ENCODE assay signal across 9 cellular contexts in the genomic region with DNA sequence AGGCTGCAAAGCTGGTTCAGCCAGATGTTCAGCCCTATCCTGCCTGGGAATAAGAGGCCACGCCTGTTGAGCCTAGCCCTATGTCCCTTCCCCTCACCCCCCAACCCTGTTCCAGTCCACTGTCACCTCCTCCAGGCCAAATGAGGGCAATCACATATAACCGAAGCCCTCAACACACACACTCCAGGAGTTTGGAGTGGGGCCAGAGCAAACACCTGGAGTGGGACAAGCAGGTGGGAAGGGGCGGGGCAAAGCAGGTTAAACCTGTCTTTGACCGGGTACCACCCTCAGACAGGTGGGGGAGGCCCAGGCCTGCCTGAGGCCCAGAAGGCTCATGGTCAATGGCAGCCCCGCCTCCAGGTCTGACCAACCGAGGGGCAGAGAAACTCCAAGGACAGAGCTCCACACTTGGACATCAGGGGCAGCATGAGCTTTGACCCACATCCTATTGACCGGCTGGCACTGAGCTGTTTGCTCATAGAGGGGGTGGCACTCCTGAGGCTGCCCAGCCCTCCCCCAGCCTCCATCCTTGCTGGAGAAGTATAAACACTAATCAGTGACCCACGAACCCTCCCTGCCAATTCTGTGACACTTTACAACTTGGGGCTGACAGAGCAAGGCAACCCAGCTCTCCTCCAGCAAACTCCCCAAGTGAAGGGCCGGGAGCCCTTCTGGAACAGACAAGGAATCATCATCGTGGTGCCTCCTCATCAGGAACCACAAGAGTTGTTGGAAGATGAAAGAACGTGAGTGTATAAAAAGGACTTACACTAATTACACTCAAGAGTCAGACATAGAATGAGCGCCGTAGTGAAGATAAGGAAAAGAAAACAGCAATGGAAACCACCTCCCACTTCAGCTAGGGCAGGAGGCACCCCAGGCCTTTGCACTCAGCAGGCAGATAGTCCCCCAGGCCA. TPM values are rescaled to one million over a fixed set of nuclear protein-coding genes. Genes with fewer than 3 reads are reported as not detected.
DNase-seq lines count a peak whose midpoint lies in the region; ATAC-seq, FAIRE-seq and TF ChIP-seq lines count a peak whose summit lies in the region.
"Had no signal": no experiment of that assay in that cellular context is flagged by ENCODE, and none has a peak within 500 bp of the region (broad histone marks: within the 10 kb centered on the region; RNA-seq: fewer than 3 reads in every experiment).

No MANE protein-coding gene starts in this region.

- H3K4me3 Mint-ChIP-seq in T-helper 2 cell treated with Interferon-gamma antibody and Interleukin-4, amounts not matched to agents 5 μg/mL and 100 μg/mL, for 36 hours: peak overlapping the region; percentile 32

- peak overlapping the region; percentile 64 to 85 (median 83) for H3K4me3 ChIP-seq in keratinocyte (ENCODE audit: control insufficient read depth in 2 of 3, extremely low read depth in 1 of 3, insufficient read depth in 2 of 3, low read depth in 1 of 3, low read length in 3 of 3)
- no peak overlapping the region for H3K4me3 ChIP-seq in thymus (ENCODE audit: low read length)

- H4K20me1 ChIP-seq in keratinocyte (ENCODE audit: control insufficient read depth, extremely low read depth, insufficient read depth, low read length): peaks cover 21% of the 10 kb centered on the region

- H3K27me3 Mint-ChIP-seq in T-helper 2 cell treated with Interferon-gamma antibody and Interleukin-4, amounts not matched to agents 5 μg/mL and 100 μg/mL, for 36 hours (ENCODE audit: low read depth): no peaks in the 10 kb centered on the region

- H3K9me1 ChIP-seq in keratinocyte (ENCODE audit: control insufficient read depth, extremely low read depth, insufficient read depth, low read length): peaks cover 3% of the 10 kb centered on the region

- CTCF ChIA-PET in RWPE1 (lab: Yijun Ruan, JAX): interaction anchor here (0.6 to 0.8 kb wide), 2 partner anchors 76 to 252 kb away, joined by 3 read pairs; no protein-coding TSS in a partner anchor

- peak; percentile 88 for FAIRE-seq in keratinocyte (lab: Jason Lieb, UNC)

- TF ChIP-seq CTCF in RWPE1 (conservative IDR thresholded peaks at IDR 0.05; ENCODE audit: low read depth) (no peak), keratinocyte (optimal IDR thresholded peaks at IDR 0.05 in 1 of 3, IDR thresholded peaks at IDR 0.05 in 1 of 3, conservative IDR thresholded peaks at IDR 0.05 in 1 of 3; ENCODE audit: extremely low read depth in 1 of 3, insufficient read depth in 2 of 3, low read length in 3 of 3) (no peak)

- no peak for ATAC-seq in HG02884 (IDR thresholded peaks at IDR 0.05; ENCODE audit: unreplicated experiment)

- peak overlapping the region; percentile 89 for H3K9ac ChIP-seq in keratinocyte (ENCODE audit: control insufficient read depth, extremely low read depth, insufficient read depth, low read length)

- POLR2A ChIA-PET in RWPE1 (lab: Yijun Ruan, JAX; ENCODE audit: low non-redundant PET): interaction anchor here (1.4 kb wide), 1 partner anchor 149 kb away, joined by 3 read pairs; the partner anchor contains the start of gene NFATC3

- H3K4me1 Mint-ChIP-seq in T-helper 2 cell treated with Interferon-gamma antibody and Interleukin-4, amounts not matched to agents 5 μg/mL and 100 μg/mL, for 36 hours (ENCODE audit: low read depth): peaks cover 18% of the 10 kb centered on the region

- dilution Hi-C loops in keratinocyte (cut with MboI; ENCODE audit: extremely low pct_ligation_motif_present, low sequenced_read_pairs): no loop called here

- H2AFZ ChIP-seq in keratinocyte (ENCODE audit: control insufficient read depth, low read length): no peak overlapping the region

- 77% methylated on average over 13 of the region's 13 CpGs for WGBS in thymus

- no peak overlapping the region for H3K27ac Mint-ChIP-seq in T-helper 2 cell treated with Interferon-gamma antibody and Interleukin-4, amounts not matched to agents 5 μg/mL and 100 μg/mL, for 36 hours

- H3K27ac ChIP-seq in RWPE1 (peak overlapping the region; percentile 96), keratinocyte (ENCODE audit: control insufficient read depth, insufficient read depth, low read length) (peak overlapping the region; percentile 93), thymus (ENCODE audit: low read depth) (peak overlapping the region; percentile 57)

- H3K79me2 ChIP-seq in keratinocyte (ENCODE audit: control insufficient read depth, insufficient read depth, low read length): peaks cover 35% of the 10 kb centered on the region

- H3K36me3 ChIP-seq in keratinocyte (ENCODE audit: control insufficient read depth in 2 of 2, extremely low read depth in 1 of 2, insufficient read depth in 2 of 2, low read length in 2 of 2) (peaks cover 28 to 50% of the 10 kb centered on the region in 2 experiments), thymus (ENCODE audit: control insufficient read depth, insufficient read depth) (peaks cover 28% of the 10 kb centered on the region)

- H3K36me3 Mint-ChIP-seq in T-helper 2 cell treated with Interferon-gamma antibody and Interleukin-4, amounts not matched to agents 5 μg/mL and 100 μg/mL, for 36 hours (ENCODE audit: low read depth): peaks cover 13% of the 10 kb centered on the region

- no peak for DNase-seq in T-helper 2 cell treated with Interferon-gamma antibody and Interleukin-4, amounts not matched to agents 5 μg/mL and 100 μg/mL, for 36 hours (ENCODE audit: low spot score)
- DNase-seq in T-helper 2 cell (no peak), RWPE1 (ENCODE audit: low spot score) (peak; percentile 71), keratinocyte (ENCODE audit: low read depth, low spot score) (peak; percentile 45), inferior parietal cortex (ENCODE audit: extremely low spot score) (no peak)
- DNase-seq in activated naive CD4-positive, alpha-beta T cell treated with anti-CD3 and anti-CD28 coated beads, Interleukin-2, amount 50 U/mL, for 16 hours: no peak

- H3K9me3 ChIP-seq in keratinocyte (ENCODE audit: control insufficient read depth, low read depth, low read length) (no peaks in the 10 kb centered on the region), thymus (ENCODE audit: control insufficient read depth) (no peaks in the 10 kb centered on the region)

- H3K4me1 ChIP-seq in keratinocyte (ENCODE audit: control insufficient read depth, extremely low read depth, insufficient read depth, low read length) (peaks cover 29% of the 10 kb centered on the region), thymus (ENCODE audit: control insufficient read depth, insufficient read depth, low read length) (peaks cover 49% of the 10 kb centered on the region)

- H3K27me3 ChIP-seq in keratinocyte (ENCODE audit: control insufficient read depth, extremely low read depth, insufficient read depth, low read length): no peaks in the 10 kb centered on the region
- H3K27me3 ChIP-seq in thymus (ENCODE audit: control insufficient read depth, insufficient read depth): no peaks in the 10 kb centered on the region

- H3K4me2 ChIP-seq in keratinocyte (ENCODE audit: control insufficient read depth, extremely low read depth, insufficient read depth, low read depth, low read length): peak overlapping the region; percentile 100

- no peaks in the 10 kb centered on the region for H3K9me3 Mint-ChIP-seq in T-helper 2 cell treated with Interferon-gamma antibody and Interleukin-4, amounts not matched to agents 5 μg/mL and 100 μg/mL, for 36 hours

RNA-seq across cellular contexts. Expression of gene ESRP2, which starts 1.5 kb away (rescaled TPM):
- polyA plus RNA-seq in keratinocyte (34.8 to 53.9 TPM (median 39.2 TPM) in 3 replicates), thymus (10.7 TPM)
- 17.9 TPM for polyA plus RNA-seq in keratinocyte (2011; ENCODE audit: low read depth)
- 20.2 and 23.8 TPM in 2 replicates for polyA plus RNA-seq in keratinocyte (2011; cell fraction: cytosol; rRNA removed)
- 93.9 and 100 TPM in 2 replicates for polyA plus RNA-seq in keratinocyte (2011; cell fraction: nucleus; rRNA removed)
- polyA plus RNA-seq in keratinocyte (2012; ENCODE audit: low replicate concordance): 31.4 and 42.0 TPM in 2 replicates
- polyA minus RNA-seq in keratinocyte: 68.0 to 78.2 TPM (median 73.5 TPM) in 3 replicates
- polyA minus RNA-seq in keratinocyte (2011; cell fraction: cytosol; rRNA and poly(A)+ RNA removed): 35.1 TPM
- 44.2 and 52.1 TPM in 2 replicates for polyA minus RNA-seq in keratinocyte (2011; cell fraction: nucleus; rRNA and poly(A)+ RNA removed)
- polyA plus RNA-seq: CD14-positive monocyte had no signal

RNA-seq across cellular contexts. Expression of gene PLA2G15, which starts 10.7 kb away (rescaled TPM):
- polyA plus RNA-seq in keratinocyte (9.2 to 16.6 TPM (median 12.1 TPM) in 3 replicates), thymus (13.1 TPM)
- 11.9 TPM for polyA plus RNA-seq in keratinocyte (2011; ENCODE audit: low read depth)
- polyA plus RNA-seq in keratinocyte (2011; cell fraction: cytosol; rRNA removed): 4.5 and 7.1 TPM in 2 replicates
- 26.5 and 29.3 TPM in 2 replicates for polyA plus RNA-seq in keratinocyte (2011; cell fraction: nucleus; rRNA removed)
- 11.6 and 11.8 TPM in 2 replicates for polyA plus RNA-seq in keratinocyte (2012; ENCODE audit: low replicate concordance)
- polyA minus RNA-seq in keratinocyte: 11.7 to 22.2 TPM (median 18.8 TPM) in 3 replicates
- polyA minus RNA-seq in keratinocyte (2011; cell fraction: cytosol; rRNA and poly(A)+ RNA removed): 13.6 TPM
- polyA minus RNA-seq in keratinocyte (2011; cell fraction: nucleus; rRNA and poly(A)+ RNA removed): 21.2 and 24.3 TPM in 2 replicates

RNA-seq across cellular contexts. Expression of gene SLC7A6, which starts 29.9 kb away (rescaled TPM):
- polyA plus RNA-seq in keratinocyte: 35.0 to 45.9 TPM (median 43.4 TPM) in 3 replicates
- polyA plus RNA-seq in keratinocyte (2011; ENCODE audit: low read depth): 11.6 TPM
- polyA plus RNA-seq in keratinocyte (2011; cell fraction: cytosol; rRNA removed): 15.5 and 20.5 TPM in 2 replicates
- polyA plus RNA-seq in keratinocyte (2011; cell fraction: nucleus; rRNA removed): 113 and 126 TPM in 2 replicates
- polyA plus RNA-seq in keratinocyte (2012; ENCODE audit: low replicate concordance): 13.9 and 24.3 TPM in 2 replicates
- 85.4 to 135 TPM (median 106 TPM) in 3 replicates for polyA minus RNA-seq in keratinocyte
- polyA minus RNA-seq in keratinocyte (2011; cell fraction: cytosol; rRNA and poly(A)+ RNA removed): 28.0 TPM
- 70.1 and 116 TPM in 2 replicates for polyA minus RNA-seq in keratinocyte (2011; cell fraction: nucleus; rRNA and poly(A)+ RNA removed)
- polyA plus RNA-seq in thymus: 47.3 TPM

Comparison
In these comparisons a context has a peak if more than half of its experiments do, and no peak if none do; other contexts are left out.
1. DNase-seq: peak in RWPE1 (single experiment) and keratinocyte (single experiment); none in T-helper 2 cell treated with Interferon-gamma antibody and Interleukin-4, amounts not matched to agents 5 μg/mL and 100 μg/mL, for 36 hours (single experiment), T-helper 2 cell (0 of 5), activated naive CD4-positive, alpha-beta T cell treated with anti-CD3 and anti-CD28 coated beads, Interleukin-2, amount 50 U/mL, for 16 hours (single experiment) and inferior parietal cortex (single experiment).
2. Peak in every context shown above with its lines, with median percentiles within 50 percentile points of each other: H3K27ac ChIP-seq.